8 cellular contexts compared by ENCODE assay signal in genomic region chr16:11253009-11253994, GRCh38. TPM values are rescaled to one million over a fixed set of nuclear protein-coding genes. Genes with fewer than 3 reads are reported as not detected.
DNase-seq lines count a peak whose midpoint lies in the region; ATAC-seq, FAIRE-seq and TF ChIP-seq lines count a peak whose summit lies in the region.

No MANE protein-coding gene starts in this region.

- no peaks in the 10 kb centered on the region for H3K9me3 Mint-ChIP-seq in effector memory CD8-positive, alpha-beta T cell

- H3K27ac Mint-ChIP-seq in effector memory CD8-positive, alpha-beta T cell = peak overlapping the region; percentile 84 to 96

- H3K4me3 ChIP-seq in small intestine (ENCODE audit: low read depth in 1 of 2, low read length in 2 of 2) (peak overlapping the region; percentile 46 to 91), BE2C (ENCODE audit: low read depth, low read length) (no peak overlapping the region), mucosa of descending colon (no peak overlapping the region)

- no peaks in the 10 kb centered on the region for H3K27me3 Mint-ChIP-seq in effector memory CD8-positive, alpha-beta T cell

- H3K27me3 ChIP-seq in small intestine (ENCODE audit: control insufficient read depth in 2 of 2, insufficient read depth in 2 of 2, low read length in 2 of 2) (no peaks in the 10 kb centered on the region), BE2C (peaks cover 12% of the 10 kb centered on the region)

- no peak for DNase-seq in GM12891 (ENCODE audit: insufficient read length, low spot score)
- DNase-seq in activated CD4-positive, CD25-positive, alpha-beta regulatory T cell treated with anti-CD3 and anti-CD28 coated beads, Interleukin-2, amount 50 U/mL, for 72 hours = peak; percentile 67
- peak; percentile 47 to 58 (median 48) for DNase-seq in effector memory CD8-positive, alpha-beta T cell
- DNase-seq in small intestine = no peak
- DNase-seq in BE2C = no peak
- DNase-seq in epidermal melanocyte (ENCODE audit: insufficient read length, low spot score) = no peak
- DNase-seq in mucosa of descending colon = no peak
- no peak for DNase-seq in NCI-H1436 (lab: John Stamatoyannopoulos, UW)

- ATAC-seq in effector memory CD8-positive, alpha-beta T cell (replicated peaks) = peak; percentile 40
- no peak for ATAC-seq in mucosa of descending colon

- FAIRE-seq in GM12891 (lab: Jason Lieb, UNC) = peak; percentile 33
- FAIRE-seq in small intestine (lab: Jason Lieb, UNC) = no peak

- H3K36me3 Mint-ChIP-seq in effector memory CD8-positive, alpha-beta T cell (ENCODE audit: insufficient read depth) = peaks cover 76% of the 10 kb centered on the region

- TF ChIP-seq CTCF in BE2C (IDR thresholded peaks at IDR 0.05; ENCODE audit: low read depth, low read length) (no peak), mucosa of descending colon (IDR thresholded peaks at IDR 0.05) (no peak)

- H3K4me1 Mint-ChIP-seq in effector memory CD8-positive, alpha-beta T cell (ENCODE audit: low read depth in 2 of 2) = peaks cover 34 to 39% of the 10 kb centered on the region in 2 donors

- TF ChIP-seq POLR2A in GM12891 (IDR thresholded peaks at IDR 0.05; ENCODE audit: low read depth, low read length) = peak; percentile 82

- H3K27ac ChIP-seq in small intestine (ENCODE audit: low read depth in 1 of 2, low read length in 1 of 2) = peak overlapping the region; percentile 24 to 65

- peak overlapping the region; percentile 75 to 98 for H3K4me3 Mint-ChIP-seq in effector memory CD8-positive, alpha-beta T cell

- intact Hi-C loops in mucosa of descending colon (cut with DNase I, micrococcal nuclease) = loop anchor here in 1 of 2 donors (10.0 kb wide), 1 partner anchor 279 kb away; no protein-coding TSS in a partner anchor

- H3K9me3 ChIP-seq in small intestine (ENCODE audit: control insufficient read depth, low read depth) (no peaks in the 10 kb centered on the region), BE2C (no peaks in the 10 kb centered on the region), mucosa of descending colon (no peaks in the 10 kb centered on the region)

- 65 to 83% (median 68%) methylated on average over 5 of the region's 5 CpGs for WGBS in small intestine, 3 donors

- H3K36me3 ChIP-seq in small intestine (ENCODE audit: control insufficient read depth in 2 of 2, insufficient read depth in 2 of 2, low read length in 2 of 2) (peaks cover 0 to 9% of the 10 kb centered on the region in 2 donors), BE2C (no peaks in the 10 kb centered on the region), mucosa of descending colon (ENCODE audit: low read depth) (no peaks in the 10 kb centered on the region)

- H3K4me1 ChIP-seq in small intestine (ENCODE audit: control insufficient read depth in 2 of 2, insufficient read depth in 1 of 2, low read depth in 1 of 2, low read length in 1 of 2) (peaks cover 0 to 2% of the 10 kb centered on the region in 2 donors), BE2C (no peaks in the 10 kb centered on the region), mucosa of descending colon (ENCODE audit: low read depth) (peaks cover 13% of the 10 kb centered on the region)

TF ChIP-seq in GM12891, 5 proteins besides CTCF, POLR2A, EP300 and RAD21:
- TF ChIP-seq POLR2AphosphoS5 (IDR thresholded peaks at IDR 0.05; ENCODE audit: low read depth, low read length) (peak; percentile 77), PAX5 (IDR thresholded peaks at IDR 0.05; ENCODE audit: insufficient read depth, low read length, severe bottlenecking) (no peak), TAF1 (IDR thresholded peaks at IDR 0.05; ENCODE audit: low read depth, low read length) (no peak; the same call in 1 of the 2 replicates)
TF ChIP-seq in GM12891: peak in this region for 1.

RNA-seq across cellular contexts. Expression of gene SOCS1, which starts 2.7 kb away (rescaled TPM):
- 8.3 TPM for polyA plus RNA-seq in GM12891 (2012; ENCODE audit: low read depth, missing spikeins)
- 10 to 100 TPM in 1 of 3 donors, 1 to 10 TPM in 2; 3.5 to 15.0 (median 6.7) TPM for polyA plus RNA-seq in small intestine
- polyA plus RNA-seq in BE2C (2012; ENCODE audit: insufficient read depth, insufficient read length, low read depth) = 0.83 TPM
- total RNA-seq in mucosa of descending colon = 1 to 10 TPM; 4.0 to 6.5 (median 4.1) TPM

RNA-seq across cellular contexts. Expression of gene TNP2, which starts 15.8 kb away (rescaled TPM):
- polyA plus RNA-seq in GM12891 (2012; ENCODE audit: low read depth, missing spikeins) = not detected
- not detected for polyA plus RNA-seq in small intestine
- polyA plus RNA-seq in BE2C (2012; ENCODE audit: insufficient read depth, insufficient read length, low read depth) = not detected
- total RNA-seq in mucosa of descending colon = not detected

RNA-seq across cellular contexts. Expression of gene PRM3, which starts 20.1 kb away (rescaled TPM):
- polyA plus RNA-seq in GM12891 (2012; ENCODE audit: low read depth, missing spikeins) = not detected
- not detected for polyA plus RNA-seq in small intestine
- not detected for polyA plus RNA-seq in BE2C (2012; ENCODE audit: insufficient read depth, insufficient read length, low read depth)
- total RNA-seq in mucosa of descending colon = not detected

RNA-seq across cellular contexts. Expression of gene PRM2, which starts 23.0 kb away (rescaled TPM):
- not detected for polyA plus RNA-seq in GM12891 (2012; ENCODE audit: low read depth, missing spikeins)
- polyA plus RNA-seq in small intestine = not detected
- polyA plus RNA-seq in BE2C (2012; ENCODE audit: insufficient read depth, insufficient read length, low read depth) = not detected
- total RNA-seq in mucosa of descending colon = not detected

RNA-seq across cellular contexts. Expression of gene PRM1, which starts 27.8 kb away (rescaled TPM):
- polyA plus RNA-seq in GM12891 (2012; ENCODE audit: low read depth, missing spikeins) = not detected
- not detected for polyA plus RNA-seq in small intestine
- not detected for polyA plus RNA-seq in BE2C (2012; ENCODE audit: insufficient read depth, insufficient read length, low read depth)
- not detected for total RNA-seq in mucosa of descending colon

Comparison
In these comparisons a context has a peak if more than half of its experiments do, and no peak if none do; other contexts are left out.
1. DNase-seq: peak in activated CD4-positive, CD25-positive, alpha-beta regulatory T cell treated with anti-CD3 and anti-CD28 coated beads, Interleukin-2, amount 50 U/mL, for 72 hours (single experiment) and effector memory CD8-positive, alpha-beta T cell (3 of 3); none in GM12891 (single experiment), small intestine (single experiment), BE2C (single experiment), epidermal melanocyte (single experiment), mucosa of descending colon (0 of 3) and NCI-H1436 (single experiment).
2. H3K4me3 ChIP-seq: peak in small intestine (2 of 2); none in BE2C (single experiment) and mucosa of descending colon (single experiment).